In genomic region chr1:165443539-165444289, GRCh38 we compare ENCODE assay signal across 11 cellular contexts. TPM values are rescaled to one million over a fixed set of nuclear protein-coding genes. Genes with fewer than 3 reads are reported as not detected.
DNase-seq lines count a peak whose midpoint lies in the region; ATAC-seq and TF ChIP-seq lines count a peak whose summit lies in the region.
"Had no signal": no experiment of that assay in that cellular context is flagged by ENCODE, and none has a peak within 500 bp of the region (broad histone marks: within the 10 kb centered on the region; RNA-seq: fewer than 3 reads in every experiment).

No MANE protein-coding gene starts in this region.

- no peaks in the 10 kb centered on the region for H3K4me1 Mint-ChIP-seq in activated CD4-positive, alpha-beta memory T cell treated with anti-CD3 and anti-CD28 coated beads for 36 hours (ENCODE audit: low read depth)
- peaks cover 3% of the 10 kb centered on the region for H3K4me1 Mint-ChIP-seq in activated CD4-positive, alpha-beta memory T cell treated with anti-CD3 and anti-CD28 coated beads, Interleukin-2, amount 10 ng/mL, durations not matched to agents 7 days and 5 days
- H3K4me1 Mint-ChIP-seq in activated CD4-positive, alpha-beta T cell treated with anti-CD3 and anti-CD28 coated beads, Interleukin-2, amount 10 ng/mL, durations not matched to agents 24 days and 14 days: peaks cover 3% of the 10 kb centered on the region

- H3K36me3 Mint-ChIP-seq in activated CD4-positive, alpha-beta memory T cell treated with anti-CD3 and anti-CD28 coated beads for 36 hours: no peaks in the 10 kb centered on the region
- no peaks in the 10 kb centered on the region for H3K36me3 Mint-ChIP-seq in activated CD4-positive, alpha-beta memory T cell treated with anti-CD3 and anti-CD28 coated beads, Interleukin-2, amount 10 ng/mL, durations not matched to agents 7 days and 5 days (ENCODE audit: low read depth)
- H3K36me3 Mint-ChIP-seq in activated CD4-positive, alpha-beta T cell treated with anti-CD3 and anti-CD28 coated beads, Interleukin-2, amount 10 ng/mL, durations not matched to agents 24 days and 14 days (ENCODE audit: low read depth): no peaks in the 10 kb centered on the region

- no peaks in the 10 kb centered on the region for H3K9me3 Mint-ChIP-seq in activated CD4-positive, alpha-beta memory T cell treated with anti-CD3 and anti-CD28 coated beads for 36 hours
- no peaks in the 10 kb centered on the region for H3K9me3 Mint-ChIP-seq in activated CD4-positive, alpha-beta memory T cell treated with anti-CD3 and anti-CD28 coated beads, Interleukin-2, amount 10 ng/mL, durations not matched to agents 7 days and 5 days
- H3K9me3 Mint-ChIP-seq in activated CD4-positive, alpha-beta T cell treated with anti-CD3 and anti-CD28 coated beads, Interleukin-2, amount 10 ng/mL, durations not matched to agents 24 days and 14 days: peaks cover 4% of the 10 kb centered on the region

- TF ChIP-seq CTCF in suprapubic skin (IDR thresholded peaks at IDR 0.05): no peak

- H3K9me3 ChIP-seq in endocrine pancreas (ENCODE audit: control insufficient read depth, low read length): no peaks in the 10 kb centered on the region
- no peaks in the 10 kb centered on the region for H3K9me3 ChIP-seq in suprapubic skin

- H3K4me1 ChIP-seq in endocrine pancreas (ENCODE audit: control insufficient read depth, insufficient read depth, low read length) (peaks cover 8% of the 10 kb centered on the region), suprapubic skin (peaks cover 21% of the 10 kb centered on the region)

- H3K27ac ChIP-seq in suprapubic skin: no peak overlapping the region
- H3K27ac ChIP-seq: brain microvascular endothelial cell had no signal

- TF ChIP-seq EP300 in suprapubic skin (IDR thresholded peaks at IDR 0.05): no peak

- no peak for TF ChIP-seq POLR2A in suprapubic skin (IDR thresholded peaks at IDR 0.05)

- no peak overlapping the region for H3K9ac ChIP-seq in endocrine pancreas (ENCODE audit: control insufficient read depth, insufficient read depth, low read length)

- H3K27me3 ChIP-seq in endocrine pancreas (ENCODE audit: control insufficient read depth, insufficient read depth, low read length): no peaks in the 10 kb centered on the region
- H3K27me3 ChIP-seq in suprapubic skin: peaks cover 43% of the 10 kb centered on the region

- no peak overlapping the region for H3K4me3 Mint-ChIP-seq in activated CD4-positive, alpha-beta memory T cell treated with anti-CD3 and anti-CD28 coated beads for 36 hours
- no peak overlapping the region for H3K4me3 Mint-ChIP-seq in activated CD4-positive, alpha-beta memory T cell treated with anti-CD3 and anti-CD28 coated beads, Interleukin-2, amount 10 ng/mL, durations not matched to agents 7 days and 5 days
- H3K4me3 Mint-ChIP-seq in activated CD4-positive, alpha-beta T cell treated with anti-CD3 and anti-CD28 coated beads, Interleukin-2, amount 10 ng/mL, durations not matched to agents 24 days and 14 days: no peak overlapping the region

- intact Hi-C loops in activated CD4-positive, alpha-beta memory T cell treated with anti-CD3 and anti-CD28 coated beads for 36 hours (cut with micrococcal nuclease): no loop called here
- intact Hi-C loops in activated CD4-positive, alpha-beta T cell treated with anti-CD3 and anti-CD28 coated beads, Interleukin-2, amount 10 ng/mL, durations not matched to agents 24 days and 14 days (cut with micrococcal nuclease): no loop called here

- POLR2A ChIA-PET in activated CD4-positive, alpha-beta memory T cell treated with anti-CD3 and anti-CD28 coated beads for 36 hours (lab: Charles Lee): no interaction called here
- POLR2A ChIA-PET in activated CD4-positive, alpha-beta memory T cell treated with anti-CD3 and anti-CD28 coated beads, Interleukin-2, amount 10 ng/mL, durations not matched to agents 7 days and 5 days (lab: Charles Lee): no interaction called here

- no peak overlapping the region for H3K27ac Mint-ChIP-seq in activated CD4-positive, alpha-beta memory T cell treated with anti-CD3 and anti-CD28 coated beads for 36 hours
- no peak overlapping the region for H3K27ac Mint-ChIP-seq in activated CD4-positive, alpha-beta memory T cell treated with anti-CD3 and anti-CD28 coated beads, Interleukin-2, amount 10 ng/mL, durations not matched to agents 7 days and 5 days
- no peak overlapping the region for H3K27ac Mint-ChIP-seq in activated CD4-positive, alpha-beta T cell treated with anti-CD3 and anti-CD28 coated beads, Interleukin-2, amount 10 ng/mL, durations not matched to agents 24 days and 14 days

- H3K36me3 ChIP-seq in endocrine pancreas (ENCODE audit: control insufficient read depth, insufficient read depth, low read length): no peaks in the 10 kb centered on the region
- H3K36me3 ChIP-seq in suprapubic skin: no peaks in the 10 kb centered on the region
- H3K36me3 ChIP-seq: brain microvascular endothelial cell had no signal

- H3K27me3 Mint-ChIP-seq in activated CD4-positive, alpha-beta memory T cell treated with anti-CD3 and anti-CD28 coated beads for 36 hours: peaks cover 30% of the 10 kb centered on the region
- peaks cover 38% of the 10 kb centered on the region for H3K27me3 Mint-ChIP-seq in activated CD4-positive, alpha-beta memory T cell treated with anti-CD3 and anti-CD28 coated beads, Interleukin-2, amount 10 ng/mL, durations not matched to agents 7 days and 5 days
- peaks cover 44% of the 10 kb centered on the region for H3K27me3 Mint-ChIP-seq in activated CD4-positive, alpha-beta T cell treated with anti-CD3 and anti-CD28 coated beads, Interleukin-2, amount 10 ng/mL, durations not matched to agents 24 days and 14 days

- ATAC-seq in GM19395 (IDR thresholded peaks at IDR 0.05; ENCODE audit: unreplicated experiment) (no peak), HG02763 (IDR thresholded peaks at IDR 0.05; ENCODE audit: unreplicated experiment) (no peak)

- H3K4me3 ChIP-seq in endocrine pancreas (ENCODE audit: control insufficient read depth, insufficient read depth, low read length) (peak overlapping the region; percentile 97), suprapubic skin (peak overlapping the region; percentile 43)

- CTCF ChIA-PET in activated CD4-positive, alpha-beta memory T cell treated with anti-CD3 and anti-CD28 coated beads for 36 hours (lab: Charles Lee): interaction anchor here (1.3 kb wide), 1 partner anchor 51 kb away, joined by 3 read pairs; no protein-coding TSS in a partner anchor
- CTCF ChIA-PET in activated CD4-positive, alpha-beta memory T cell treated with anti-CD3 and anti-CD28 coated beads, Interleukin-2, amount 10 ng/mL, durations not matched to agents 7 days and 5 days (lab: Charles Lee): no interaction called here

- 15% methylated on average over 8 of the region's 8 CpGs for WGBS in suprapubic skin

- peak; percentile 17 for DNase-seq in activated CD4-positive, alpha-beta memory T cell treated with anti-CD3 and anti-CD28 coated beads for 36 hours
- DNase-seq in activated CD4-positive, alpha-beta memory T cell treated with anti-CD3 and anti-CD28 coated beads, Interleukin-2, amount 10 ng/mL, durations not matched to agents 7 days and 5 days: no peak
- DNase-seq in medulla oblongata (ENCODE audit: extremely low spot score) (peak; percentile 74), suprapubic skin (ENCODE audit: low spot score in 2 of 2) (no peak)
- no peak for DNase-seq in activated CD4-positive, alpha-beta T cell treated with anti-CD3 and anti-CD28 coated beads, Interleukin-2, amount 10 ng/mL, durations not matched to agents 24 days and 14 days
- DNase-seq: brain microvascular endothelial cell; stimulated activated naive CD4-positive, alpha-beta T cell treated with Interleukin-2 at 50 U/mL for 16 hours had no signal

RNA-seq across cellular contexts. Expression of gene RXRG, which starts 1.2 kb away (rescaled TPM):
- under 1 TPM in 1 of 2 experiments, not detected in 1; 0.19 TPM for total RNA-seq in activated CD4-positive, alpha-beta memory T cell treated with anti-CD3 and anti-CD28 coated beads for 36 hours
- total RNA-seq in activated CD4-positive, alpha-beta memory T cell treated with anti-CD3 and anti-CD28 coated beads, Interleukin-2, amount 10 ng/mL, durations not matched to agents 7 days and 5 days: not detected
- total RNA-seq in suprapubic skin: 1 to 10 TPM in 2 of 4 donors, under 1 TPM in 2; 0.72 to 1.8 (median 1.3) TPM
- total RNA-seq in activated CD4-positive, alpha-beta T cell treated with anti-CD3 and anti-CD28 coated beads, Interleukin-2, amount 10 ng/mL, durations not matched to agents 24 days and 14 days: not detected in 2 replicates
- total RNA-seq: NCI-H460 had no signal

Comparison
In these comparisons a context has a peak if more than half of its experiments do, and no peak if none do; other contexts are left out.
1. DNase-seq: peak in activated CD4-positive, alpha-beta memory T cell treated with anti-CD3 and anti-CD28 coated beads for 36 hours (single experiment) and medulla oblongata (single experiment); none in activated CD4-positive, alpha-beta memory T cell treated with anti-CD3 and anti-CD28 coated beads, Interleukin-2, amount 10 ng/mL, durations not matched to agents 7 days and 5 days (single experiment), suprapubic skin (0 of 2) and activated CD4-positive, alpha-beta T cell treated with anti-CD3 and anti-CD28 coated beads, Interleukin-2, amount 10 ng/mL, durations not matched to agents 24 days and 14 days (single experiment).